In the genomic region with DNA sequence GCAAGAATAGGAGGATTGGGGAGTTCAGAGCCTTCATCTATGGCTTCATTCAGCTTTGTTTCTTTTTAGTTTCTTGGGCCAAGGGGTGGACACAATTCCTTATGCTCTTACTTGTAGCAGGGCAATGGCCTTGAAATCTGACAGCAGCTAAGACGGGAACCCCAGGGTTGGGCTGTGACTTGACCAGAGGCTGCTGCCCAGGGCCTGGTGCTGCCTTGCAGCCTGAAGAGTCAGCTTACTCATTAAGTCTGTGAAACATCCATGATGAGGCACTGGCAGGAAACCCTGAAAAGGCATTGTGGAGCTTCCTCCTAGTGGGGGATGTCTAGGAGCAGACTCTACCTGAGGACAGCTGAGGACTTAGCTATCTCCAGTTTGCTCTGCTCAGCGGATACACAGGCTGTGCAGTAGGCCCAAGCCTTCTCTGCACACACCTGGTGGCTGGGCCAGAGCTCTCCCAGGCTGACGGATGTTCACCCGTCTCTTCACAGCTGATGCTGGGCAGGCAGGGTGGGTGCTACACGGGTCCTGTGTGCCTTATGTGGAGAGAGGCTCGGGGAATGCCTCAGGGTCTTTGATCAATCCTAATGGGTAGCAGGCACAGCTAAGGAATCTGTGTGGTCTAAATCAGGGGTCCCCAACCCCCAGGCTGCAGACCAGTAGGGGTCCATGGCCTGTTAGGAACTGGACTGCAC, we compare ENCODE assay signal across 1 cellular context.
TF ChIP-seq lines count a peak whose summit lies in the region.

No MANE protein-coding gene starts in this region.

TF ChIP-seq in IMR-90, 13 proteins besides CTCF, POLR2A, EP300 and RAD21 (continued from another document):
- TF ChIP-seq CEBPB (IDR thresholded peaks at IDR 0.05; ENCODE audit: low read depth, low read length) (no peak), NFE2L2 (IDR thresholded peaks at IDR 0.05; ENCODE audit: low read depth, low read length) (no peak), RCOR1 (IDR thresholded peaks at IDR 0.05; ENCODE audit: insufficient replicate concordance, low read length) (no peak), FOS (IDR thresholded peaks at IDR 0.05; ENCODE audit: low read depth, low read length) (no peak), RFX5 (IDR thresholded peaks at IDR 0.05; ENCODE audit: low read depth, low read length) (no peak), CHD1 (IDR thresholded peaks at IDR 0.05; ENCODE audit: low read depth, low read length) (no peak), MAZ (IDR thresholded peaks at IDR 0.05; ENCODE audit: borderline replicate concordance, low read depth, low read length) (no peak), MAFK (IDR thresholded peaks at IDR 0.05; ENCODE audit: low read depth, low read length) (no peak)
- TF ChIP-seq, protein P1, sequence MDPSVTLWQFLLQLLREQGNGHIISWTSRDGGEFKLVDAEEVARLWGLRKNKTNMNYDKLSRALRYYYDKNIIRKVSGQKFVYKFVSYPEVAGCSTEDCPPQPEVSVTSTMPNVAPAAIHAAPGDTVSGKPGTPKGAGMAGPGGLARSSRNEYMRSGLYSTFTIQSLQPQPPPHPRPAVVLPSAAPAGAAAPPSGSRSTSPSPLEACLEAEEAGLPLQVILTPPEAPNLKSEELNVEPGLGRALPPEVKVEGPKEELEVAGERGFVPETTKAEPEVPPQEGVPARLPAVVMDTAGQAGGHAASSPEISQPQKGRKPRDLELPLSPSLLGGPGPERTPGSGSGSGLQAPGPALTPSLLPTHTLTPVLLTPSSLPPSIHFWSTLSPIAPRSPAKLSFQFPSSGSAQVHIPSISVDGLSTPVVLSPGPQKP (IDR thresholded peaks at IDR 0.05; ENCODE audit: borderline replicate concordance, low read depth, low read length): no peak
